In genomic region chr20:64108731-64109389, GRCh38 we compare ENCODE assay signal across 19 cellular contexts. TPM values are rescaled to one million over a fixed set of nuclear protein-coding genes. Genes with fewer than 3 reads are reported as not detected.
A peak's percentile ranks its signal among the peaks of the same experiment; 100 is the strongest.
DNase-seq lines count a peak whose midpoint lies in the region; ATAC-seq and TF ChIP-seq lines count a peak whose summit lies in the region.
"Had no signal": no experiment of that assay in that cellular context is flagged by ENCODE, and none has a peak within 500 bp of the region (broad histone marks: within the 10 kb centered on the region; RNA-seq: fewer than 3 reads in every experiment).

No MANE protein-coding gene starts in this region.

- H3K9me3 Mint-ChIP-seq in activated CD4-positive, alpha-beta T cell treated with anti-CD3 and anti-CD28 coated beads, Interleukin-2, amount 10 ng/mL, durations not matched to agents 7 days and 5 days, result no peaks in the 10 kb centered on the region
- H3K9me3 Mint-ChIP-seq in activated CD4-positive, alpha-beta T cell treated with anti-CD3 and anti-CD28 coated beads for 36 hours (ENCODE audit: low read depth), result no peaks in the 10 kb centered on the region
- H3K9me3 Mint-ChIP-seq in stimulated activated effector memory CD8-positive, alpha-beta T cell treated with anti-CD3 and anti-CD28 coated beads, Interleukin-12 subunit alpha, Interleukin-12 subunit beta, amount 100 ng/mL, for 72 hours, result no peaks in the 10 kb centered on the region

- H3K4me3 ChIP-seq in OCI-LY1 (ENCODE audit: low read depth, low read length, poor library complexity, severe bottlenecking), result no peak overlapping the region
- H3K4me3 ChIP-seq: SJSA1, tibial artery had no signal

- TF ChIP-seq CTCF in OCI-LY1 (IDR thresholded peaks at IDR 0.05; ENCODE audit: low read length), result no peak

- no peak overlapping the region for H3K27ac ChIP-seq in OCI-LY1 (ENCODE audit: low read depth, low read length, poor library complexity, severe bottlenecking)
- H3K27ac ChIP-seq: C4-2B, SJSA1, tibial artery had no signal

- H3F3A ChIP-seq in OCI-LY1 (ENCODE audit: insufficient read depth, low read length), result no peaks in the 10 kb centered on the region

- peaks cover under 1% of the 10 kb centered on the region for H3K27me3 Mint-ChIP-seq in activated CD4-positive, alpha-beta T cell treated with anti-CD3 and anti-CD28 coated beads, Interleukin-2, amount 10 ng/mL, durations not matched to agents 7 days and 5 days
- H3K27me3 Mint-ChIP-seq in activated CD4-positive, alpha-beta T cell treated with anti-CD3 and anti-CD28 coated beads for 36 hours, result no peaks in the 10 kb centered on the region

- no peaks in the 10 kb centered on the region for H3K79me2 ChIP-seq in OCI-LY1 (ENCODE audit: insufficient read depth, low read length)

- no peak overlapping the region for H3K27ac Mint-ChIP-seq in activated CD4-positive, alpha-beta T cell treated with anti-CD3 and anti-CD28 coated beads, Interleukin-2, amount 10 ng/mL, durations not matched to agents 7 days and 5 days
- no peak overlapping the region for H3K27ac Mint-ChIP-seq in activated CD4-positive, alpha-beta T cell treated with anti-CD3 and anti-CD28 coated beads for 36 hours
- no peak overlapping the region for H3K27ac Mint-ChIP-seq in stimulated activated effector memory CD8-positive, alpha-beta T cell treated with anti-CD3 and anti-CD28 coated beads, Interleukin-12 subunit alpha, Interleukin-12 subunit beta, amount 100 ng/mL, for 72 hours

- intact Hi-C loops in activated CD4-positive, alpha-beta T cell treated with anti-CD3 and anti-CD28 coated beads for 36 hours (cut with DNase I, micrococcal nuclease), result no loop called here

- H3K36me3 Mint-ChIP-seq in activated CD4-positive, alpha-beta T cell treated with anti-CD3 and anti-CD28 coated beads, Interleukin-2, amount 10 ng/mL, durations not matched to agents 7 days and 5 days (ENCODE audit: low read depth), result no peaks in the 10 kb centered on the region
- H3K36me3 Mint-ChIP-seq in activated CD4-positive, alpha-beta T cell treated with anti-CD3 and anti-CD28 coated beads for 36 hours (ENCODE audit: low read depth), result no peaks in the 10 kb centered on the region
- H3K36me3 Mint-ChIP-seq in stimulated activated effector memory CD8-positive, alpha-beta T cell treated with anti-CD3 and anti-CD28 coated beads, Interleukin-12 subunit alpha, Interleukin-12 subunit beta, amount 100 ng/mL, for 72 hours, result no peaks in the 10 kb centered on the region

- H4K20me1 ChIP-seq in OCI-LY1 (ENCODE audit: insufficient read depth, low read length), result no peaks in the 10 kb centered on the region

- CTCF ChIA-PET in activated CD4-positive, alpha-beta T cell treated with anti-CD3 and anti-CD28 coated beads, Interleukin-2, amount 10 ng/mL, durations not matched to agents 7 days and 5 days (lab: Charles Lee), result interaction anchor here (1.3 to 1.5 kb wide), 2 partner anchors 70 to 177 kb away, joined by 4 read pairs; no protein-coding TSS in a partner anchor
- CTCF ChIA-PET in activated CD4-positive, alpha-beta T cell treated with anti-CD3 and anti-CD28 coated beads for 36 hours (lab: Charles Lee), result interaction anchor here (0.7 to 4.2 kb wide), 2 partner anchors 12 to 63 kb away, joined by 3 to 15 read pairs; no protein-coding TSS in a partner anchor

- no peaks in the 10 kb centered on the region for H3K9me3 ChIP-seq in OCI-LY1 (ENCODE audit: low read length)
- H3K9me3 ChIP-seq: SJSA1, tibial artery had no signal

- no peak overlapping the region for H3K9ac ChIP-seq in OCI-LY1 (ENCODE audit: low read length)

- ATAC-seq in activated CD4-positive, alpha-beta T cell treated with anti-CD3 and anti-CD28 coated beads for 36 hours, result no peak
- no peak for ATAC-seq in left lobe of liver
- no peak for ATAC-seq in stimulated activated effector memory CD8-positive, alpha-beta T cell treated with anti-CD3 and anti-CD28 coated beads, Interleukin-12 subunit alpha, Interleukin-12 subunit beta, amount 100 ng/mL, for 72 hours
- ATAC-seq in HG02678 (IDR thresholded peaks at IDR 0.05; ENCODE audit: unreplicated experiment), result no peak
- ATAC-seq: HCT116 had no signal

- no peaks in the 10 kb centered on the region for H3K36me3 ChIP-seq in OCI-LY1 (ENCODE audit: insufficient read depth, low read length)
- H3K36me3 ChIP-seq: SJSA1, tibial artery had no signal

- POLR2A ChIA-PET in activated CD4-positive, alpha-beta T cell treated with anti-CD3 and anti-CD28 coated beads, Interleukin-2, amount 10 ng/mL, durations not matched to agents 7 days and 5 days (lab: Charles Lee), result interaction anchor here (0.6 kb wide), 1 partner anchor 198 kb away, joined by 5 read pairs; no protein-coding TSS in a partner anchor
- POLR2A ChIA-PET in activated CD4-positive, alpha-beta T cell treated with anti-CD3 and anti-CD28 coated beads for 36 hours (lab: Charles Lee), result interaction anchor here (0.5 kb wide), 1 partner anchor 411 kb away, joined by 3 read pairs; no protein-coding TSS in a partner anchor

- H3K4me1 ChIP-seq in OCI-LY1 (ENCODE audit: insufficient read depth, low read length, severe bottlenecking), result peaks cover 16% of the 10 kb centered on the region
- H3K4me1 ChIP-seq: SJSA1, tibial artery had no signal

- peak overlapping the region; percentile 13; the same call in 1 of the 2 replicates for H3K4me2 ChIP-seq in OCI-LY1 (ENCODE audit: low read length)

- no peaks in the 10 kb centered on the region for H3K4me1 Mint-ChIP-seq in activated CD4-positive, alpha-beta T cell treated with anti-CD3 and anti-CD28 coated beads, Interleukin-2, amount 10 ng/mL, durations not matched to agents 7 days and 5 days
- peaks cover 2% of the 10 kb centered on the region for H3K4me1 Mint-ChIP-seq in activated CD4-positive, alpha-beta T cell treated with anti-CD3 and anti-CD28 coated beads for 36 hours
- H3K4me1 Mint-ChIP-seq in stimulated activated effector memory CD8-positive, alpha-beta T cell treated with anti-CD3 and anti-CD28 coated beads, Interleukin-12 subunit alpha, Interleukin-12 subunit beta, amount 100 ng/mL, for 72 hours, result peaks cover 6% of the 10 kb centered on the region

- peak; percentile 3 for DNase-seq in activated CD4-positive, alpha-beta T cell treated with anti-CD3 and anti-CD28 coated beads, Interleukin-2, amount 10 ng/mL, durations not matched to agents 7 days and 5 days
- no peak for DNase-seq in activated CD4-positive, alpha-beta T cell treated with anti-CD3 and anti-CD28 coated beads for 36 hours
- DNase-seq in left lobe of liver (ENCODE audit: low spot score), result peak; percentile 19
- DNase-seq in stimulated activated effector memory CD8-positive, alpha-beta T cell treated with anti-CD3 and anti-CD28 coated beads, Interleukin-12 subunit alpha, Interleukin-12 subunit beta, amount 100 ng/mL, for 72 hours (ENCODE audit: low spot score in 2 of 2), result peak; percentile 0 to 40
- no peak for DNase-seq in NCI-H748 (lab: John Stamatoyannopoulos, UW; ENCODE audit: unreplicated experiment)
- DNase-seq in middle frontal gyrus (ENCODE audit: extremely low spot score, low spot score), result no peak
- DNase-seq: activated CD4-positive, alpha-beta T cell treated with anti-CD3 and anti-CD28 coated beads for 4 hours; DMS153; NCI-H1694; NCI-H345; stimulated activated CD4-positive, alpha-beta T cell treated with anti-CD3 and anti-CD28 coated beads, Interleukin-4, amount 100 ng/mL, for 1 hour had no signal

- no peaks in the 10 kb centered on the region for H3K9me2 ChIP-seq in OCI-LY1 (ENCODE audit: low read depth, low read length)

- H3K4me3 Mint-ChIP-seq in activated CD4-positive, alpha-beta T cell treated with anti-CD3 and anti-CD28 coated beads, Interleukin-2, amount 10 ng/mL, durations not matched to agents 7 days and 5 days, result no peak overlapping the region
- H3K4me3 Mint-ChIP-seq in activated CD4-positive, alpha-beta T cell treated with anti-CD3 and anti-CD28 coated beads for 36 hours, result no peak overlapping the region
- no peak overlapping the region for H3K4me3 Mint-ChIP-seq in stimulated activated effector memory CD8-positive, alpha-beta T cell treated with anti-CD3 and anti-CD28 coated beads, Interleukin-12 subunit alpha, Interleukin-12 subunit beta, amount 100 ng/mL, for 72 hours

- H2AFZ ChIP-seq in OCI-LY1 (ENCODE audit: low read length), result no peak overlapping the region

- peaks cover 7% of the 10 kb centered on the region; the same call in 1 of the 2 replicates for H3K27me3 ChIP-seq in OCI-LY1 (ENCODE audit: insufficient read depth, low read length)

RNA-seq across cellular contexts. Expression of gene NPBWR2, which starts 1.5 kb away (rescaled TPM):
- total RNA-seq in activated CD4-positive, alpha-beta T cell treated with anti-CD3 and anti-CD28 coated beads, Interleukin-2, amount 10 ng/mL, durations not matched to agents 7 days and 5 days, result not detected
- not detected for total RNA-seq in activated CD4-positive, alpha-beta T cell treated with anti-CD3 and anti-CD28 coated beads for 36 hours
- not detected for total RNA-seq in left lobe of liver
- total RNA-seq: A172, lung microvascular endothelial cell, SJSA1 had no signal

RNA-seq across cellular contexts. Expression of gene LKAAEAR1, which starts 24.7 kb away (rescaled TPM):
- under 1 TPM; 0.44 to 0.89 TPM for total RNA-seq in activated CD4-positive, alpha-beta T cell treated with anti-CD3 and anti-CD28 coated beads, Interleukin-2, amount 10 ng/mL, durations not matched to agents 7 days and 5 days
- under 1 TPM; 0.30 to 0.46 TPM for total RNA-seq in activated CD4-positive, alpha-beta T cell treated with anti-CD3 and anti-CD28 coated beads for 36 hours
- not detected for total RNA-seq in left lobe of liver
- total RNA-seq: A172 had no signal

RNA-seq across cellular contexts. Expression of gene OPRL1, which starts 29.0 kb away (rescaled TPM):
- 1 to 10 TPM; 1.6 TPM for total RNA-seq in activated CD4-positive, alpha-beta T cell treated with anti-CD3 and anti-CD28 coated beads, Interleukin-2, amount 10 ng/mL, durations not matched to agents 7 days and 5 days
- under 1 TPM; 0.42 to 0.50 TPM for total RNA-seq in activated CD4-positive, alpha-beta T cell treated with anti-CD3 and anti-CD28 coated beads for 36 hours
- total RNA-seq in left lobe of liver, result 0.15 TPM

RNA-seq across cellular contexts. Expression of gene RGS19, which starts 29.5 kb away (rescaled TPM):
- total RNA-seq in activated CD4-positive, alpha-beta T cell treated with anti-CD3 and anti-CD28 coated beads, Interleukin-2, amount 10 ng/mL, durations not matched to agents 7 days and 5 days, result 100 to 1,000 TPM; 105 to 107 TPM
- 10 to 100 TPM; 39.6 to 40.2 TPM for total RNA-seq in activated CD4-positive, alpha-beta T cell treated with anti-CD3 and anti-CD28 coated beads for 36 hours
- 4.6 TPM for total RNA-seq in left lobe of liver

RNA-seq across cellular contexts. Expression of gene TCEA2, which starts 45.9 kb away (rescaled TPM):
- total RNA-seq in activated CD4-positive, alpha-beta T cell treated with anti-CD3 and anti-CD28 coated beads, Interleukin-2, amount 10 ng/mL, durations not matched to agents 7 days and 5 days, result 10 to 100 TPM; 47.6 to 57.9 TPM
- total RNA-seq in activated CD4-positive, alpha-beta T cell treated with anti-CD3 and anti-CD28 coated beads for 36 hours, result 10 to 100 TPM; 40.6 to 50.0 TPM
- 49.2 TPM for total RNA-seq in left lobe of liver

Comparison
In these comparisons a context has a peak if more than half of its experiments do, and no peak if none do; other contexts are left out.
1. DNase-seq: peak in activated CD4-positive, alpha-beta T cell treated with anti-CD3 and anti-CD28 coated beads, Interleukin-2, amount 10 ng/mL, durations not matched to agents 7 days and 5 days (single experiment), left lobe of liver (single experiment) and stimulated activated effector memory CD8-positive, alpha-beta T cell treated with anti-CD3 and anti-CD28 coated beads, Interleukin-12 subunit alpha, Interleukin-12 subunit beta, amount 100 ng/mL, for 72 hours (2 of 2); none in activated CD4-positive, alpha-beta T cell treated with anti-CD3 and anti-CD28 coated beads for 36 hours (single experiment), NCI-H748 (single experiment) and middle frontal gyrus (single experiment).